Comparison of ENCODE assay signal across 13 cellular contexts in genomic region chr7:7670490-7670889, GRCh38. TPM values are rescaled to one million over a fixed set of nuclear protein-coding genes. Genes with fewer than 3 reads are reported as not detected.
DNase-seq lines count a peak whose midpoint lies in the region; ATAC-seq and TF ChIP-seq lines count a peak whose summit lies in the region.
"Had no signal": no experiment of that assay in that cellular context is flagged by ENCODE, and none has a peak within 500 bp of the region (broad histone marks: within the 10 kb centered on the region; RNA-seq: fewer than 3 reads in every experiment).

No MANE protein-coding gene starts in this region.

- peaks cover 49% of the 10 kb centered on the region for H3K36me3 Mint-ChIP-seq in activated CD8-positive, alpha-beta T cell treated with anti-CD3 and anti-CD28 coated beads for 36 hours (ENCODE audit: low read depth)
- peaks cover 25% of the 10 kb centered on the region for H3K36me3 Mint-ChIP-seq in activated CD8-positive, alpha-beta T cell treated with anti-CD3 and anti-CD28 coated beads, Interleukin-2, amount 10 ng/mL, durations not matched to agents 7 days and 5 days (ENCODE audit: low read depth)
- H3K36me3 Mint-ChIP-seq in CD4-positive, CD25-positive, alpha-beta regulatory T cell: peaks cover 13% of the 10 kb centered on the region
- H3K36me3 Mint-ChIP-seq in WTC11 (no peaks in the 10 kb centered on the region), neural progenitor cell (peaks cover 3% of the 10 kb centered on the region)

- POLR2A ChIA-PET in activated CD8-positive, alpha-beta T cell treated with anti-CD3 and anti-CD28 coated beads for 36 hours (lab: Charles Lee): interaction anchor here (1.5 kb wide), 1 partner anchor 31 kb away, joined by 4 read pairs; the partner anchor contains the start of gene UMAD1
- POLR2A ChIA-PET in activated CD8-positive, alpha-beta T cell treated with anti-CD3 and anti-CD28 coated beads, Interleukin-2, amount 10 ng/mL, durations not matched to agents 7 days and 5 days (lab: Charles Lee): interaction anchor here (0.6 kb wide), 1 partner anchor 29 kb away, joined by 3 read pairs; the partner anchor contains the start of gene UMAD1
- POLR2A ChIA-PET in WTC11 (lab: Charles Lee): no interaction called here

- no peaks in the 10 kb centered on the region for H3K9me2 ChIP-seq in Karpas-422 (replicated peaks; ENCODE audit: insufficient read depth, low read length)

- H3K4me3 ChIP-seq in CD4-positive, CD25-positive, alpha-beta regulatory T cell (ENCODE audit: low read depth, low read length): no peak overlapping the region
- H3K4me3 ChIP-seq in neural progenitor cell (no peak overlapping the region), Karpas-422 (ENCODE audit: low read length) (no peak overlapping the region)
- H3K4me3 ChIP-seq: BLaER1, GM23248, HAP-1 had no signal

- CTCF ChIA-PET in activated CD8-positive, alpha-beta T cell treated with anti-CD3 and anti-CD28 coated beads for 36 hours (lab: Charles Lee): interaction anchor here (1.7 kb wide), 1 partner anchor 10 kb away, joined by 6 read pairs; no protein-coding TSS in a partner anchor
- CTCF ChIA-PET in activated CD8-positive, alpha-beta T cell treated with anti-CD3 and anti-CD28 coated beads, Interleukin-2, amount 10 ng/mL, durations not matched to agents 7 days and 5 days (lab: Charles Lee): interaction anchor here (1.3 kb wide), 1 partner anchor 11 kb away, joined by 6 read pairs; no protein-coding TSS in a partner anchor
- CTCF ChIA-PET in WTC11 (lab: Charles Lee): interaction anchor here (0.7 kb wide), 1 partner anchor 8 kb away, joined by 3 read pairs; no protein-coding TSS in a partner anchor

- no peak for TF ChIP-seq CTCF in activated CD8-positive, alpha-beta T cell treated with anti-CD3 and anti-CD28 coated beads for 36 hours (IDR thresholded peaks at IDR 0.05)
- TF ChIP-seq CTCF in WTC11 (IDR thresholded peaks at IDR 0.05) (no peak), neural progenitor cell (IDR thresholded peaks at IDR 0.05) (no peak)

- no peak overlapping the region for H3K27ac ChIP-seq in CD4-positive, CD25-positive, alpha-beta regulatory T cell (ENCODE audit: insufficient read depth, low read length, poor library complexity, severe bottlenecking)
- peak overlapping the region; percentile 56 for H3K27ac ChIP-seq in neural progenitor cell
- H3K27ac ChIP-seq in Karpas-422 (ENCODE audit: low read length): no peak overlapping the region
- H3K27ac ChIP-seq: BLaER1, GM23248 had no signal

- H4K20me1 ChIP-seq in neural progenitor cell (ENCODE audit: low read depth) (no peaks in the 10 kb centered on the region), Karpas-422 (ENCODE audit: insufficient read depth, low read depth, low read length) (no peaks in the 10 kb centered on the region)
- H4K20me1 ChIP-seq: BLaER1 had no signal

- H3K27ac Mint-ChIP-seq in activated CD8-positive, alpha-beta T cell treated with anti-CD3 and anti-CD28 coated beads for 36 hours: peak overlapping the region; percentile 1
- H3K27ac Mint-ChIP-seq in activated CD8-positive, alpha-beta T cell treated with anti-CD3 and anti-CD28 coated beads, Interleukin-2, amount 10 ng/mL, durations not matched to agents 7 days and 5 days: no peak overlapping the region
- peak overlapping the region in 2 of 3 donors; percentile 5 to 91 for H3K27ac Mint-ChIP-seq in CD4-positive, CD25-positive, alpha-beta regulatory T cell
- H3K27ac Mint-ChIP-seq in WTC11 (0 out of 2 replicates have a peak overlapping the region, but pooled peaks have one; percentile 53), neural progenitor cell (no peak overlapping the region)
- H3K27ac Mint-ChIP-seq: CD14-positive monocyte had no signal

- H2AFZ ChIP-seq in neural progenitor cell (replicated peaks) (no peak overlapping the region), Karpas-422 (ENCODE audit: low read length) (no peak overlapping the region)
- H2AFZ ChIP-seq: GM23248 had no signal

- intact Hi-C loops in activated CD8-positive, alpha-beta T cell treated with anti-CD3 and anti-CD28 coated beads for 36 hours (cut with micrococcal nuclease): loop anchor here (10.0 kb wide), 1 partner anchor 184 kb away; no protein-coding TSS in a partner anchor

- peaks cover 52% of the 10 kb centered on the region for H3K4me1 Mint-ChIP-seq in activated CD8-positive, alpha-beta T cell treated with anti-CD3 and anti-CD28 coated beads for 36 hours (ENCODE audit: low read depth)
- H3K4me1 Mint-ChIP-seq in activated CD8-positive, alpha-beta T cell treated with anti-CD3 and anti-CD28 coated beads, Interleukin-2, amount 10 ng/mL, durations not matched to agents 7 days and 5 days (ENCODE audit: low read depth): peaks cover 7% of the 10 kb centered on the region
- peaks cover 38 to 51% (median 44%) of the 10 kb centered on the region in 4 donors for H3K4me1 Mint-ChIP-seq in CD4-positive, CD25-positive, alpha-beta regulatory T cell
- peaks cover 10% of the 10 kb centered on the region for H3K4me1 Mint-ChIP-seq in WTC11
- peaks cover 2% of the 10 kb centered on the region for H3K4me1 Mint-ChIP-seq in neural progenitor cell

- H3K4me1 ChIP-seq in CD4-positive, CD25-positive, alpha-beta regulatory T cell (ENCODE audit: control insufficient read depth, insufficient read depth, low read length, poor library complexity, severe bottlenecking): peaks cover 6% of the 10 kb centered on the region
- peaks cover 18% of the 10 kb centered on the region for H3K4me1 ChIP-seq in neural progenitor cell
- peaks cover 11% of the 10 kb centered on the region for H3K4me1 ChIP-seq in Karpas-422 (ENCODE audit: low read length)
- H3K4me1 ChIP-seq: BLaER1, Caco-2, HAP-1 had no signal

- no peaks in the 10 kb centered on the region for H3K27me3 ChIP-seq in CD4-positive, CD25-positive, alpha-beta regulatory T cell (ENCODE audit: control insufficient read depth, insufficient read depth, low read length)
- no peaks in the 10 kb centered on the region for H3K27me3 ChIP-seq in neural progenitor cell
- H3K27me3 ChIP-seq in Karpas-422 (ENCODE audit: low read length): no peaks in the 10 kb centered on the region
- H3K27me3 ChIP-seq: BLaER1 had no signal

- H3K4me2 ChIP-seq in neural progenitor cell: peak overlapping the region; percentile 29
- no peak overlapping the region for H3K4me2 ChIP-seq in Karpas-422 (ENCODE audit: low read depth, low read length, poor library complexity, severe bottlenecking)
- H3K4me2 ChIP-seq: BLaER1 had no signal

- no peak for DNase-seq in activated CD8-positive, alpha-beta T cell treated with anti-CD3 and anti-CD28 coated beads for 36 hours
- DNase-seq in activated CD8-positive, alpha-beta T cell treated with anti-CD3 and anti-CD28 coated beads, Interleukin-2, amount 10 ng/mL, durations not matched to agents 7 days and 5 days: no peak
- DNase-seq in CD4-positive, CD25-positive, alpha-beta regulatory T cell: no peak
- DNase-seq in WTC11 (ENCODE audit: low spot score): no peak
- no peak for DNase-seq in neural progenitor cell (ENCODE audit: low spot score)
- DNase-seq in NCI-H345 treated with DMSO at 0.1 percent for 48 hours (lab: John Stamatoyannopoulos, UW; ENCODE audit: unreplicated experiment): no peak
- DNase-seq in Karpas-422: no peak
- DNase-seq: 8988T, Caco-2, GM23248 had no signal

- peaks cover 10% of the 10 kb centered on the region for H3K79me2 ChIP-seq in neural progenitor cell (ENCODE audit: low read depth)
- H3K79me2 ChIP-seq in Karpas-422 (ENCODE audit: low read length): peaks cover 4% of the 10 kb centered on the region

- peaks cover 19% of the 10 kb centered on the region for H3K36me3 ChIP-seq in CD4-positive, CD25-positive, alpha-beta regulatory T cell (ENCODE audit: control insufficient read depth, insufficient read depth, low read length)
- H3K36me3 ChIP-seq in neural progenitor cell (no peaks in the 10 kb centered on the region), Karpas-422 (ENCODE audit: insufficient read depth, low read length) (no peaks in the 10 kb centered on the region)
- H3K36me3 ChIP-seq: HAP-1 had no signal

- H3K4me3 Mint-ChIP-seq in activated CD8-positive, alpha-beta T cell treated with anti-CD3 and anti-CD28 coated beads for 36 hours: no peak overlapping the region
- H3K4me3 Mint-ChIP-seq in activated CD8-positive, alpha-beta T cell treated with anti-CD3 and anti-CD28 coated beads, Interleukin-2, amount 10 ng/mL, durations not matched to agents 7 days and 5 days: no peak overlapping the region
- H3K4me3 Mint-ChIP-seq in CD4-positive, CD25-positive, alpha-beta regulatory T cell: peak overlapping the region in 1 of 4 donors; percentile 19
- no peak overlapping the region for H3K4me3 Mint-ChIP-seq in WTC11
- H3K4me3 Mint-ChIP-seq in neural progenitor cell: no peak overlapping the region
- H3K4me3 Mint-ChIP-seq: CD14-positive monocyte had no signal

- no peaks in the 10 kb centered on the region for H3K9me3 ChIP-seq in CD4-positive, CD25-positive, alpha-beta regulatory T cell (ENCODE audit: control insufficient read depth in 2 of 2, low read length in 2 of 2)
- no peaks in the 10 kb centered on the region for H3K9me3 ChIP-seq in neural progenitor cell (ENCODE audit: low read depth)
- no peaks in the 10 kb centered on the region for H3K9me3 ChIP-seq in Karpas-422 (ENCODE audit: low read length)
- H3K9me3 ChIP-seq: BLaER1, Caco-2, HAP-1 had no signal

- peaks cover 13% of the 10 kb centered on the region for H3F3A ChIP-seq in neural progenitor cell (ENCODE audit: low read depth)

- H3K9ac ChIP-seq in neural progenitor cell (no peak overlapping the region), Karpas-422 (ENCODE audit: low read length) (no peak overlapping the region)
- H3K9ac ChIP-seq: BLaER1, GM23248 had no signal

- ATAC-seq in activated CD8-positive, alpha-beta T cell treated with anti-CD3 and anti-CD28 coated beads for 36 hours: no peak
- no peak for ATAC-seq in activated CD8-positive, alpha-beta T cell treated with anti-CD3 and anti-CD28 coated beads, Interleukin-2, amount 10 ng/mL, durations not matched to agents 7 days and 5 days
- ATAC-seq in CD4-positive, CD25-positive, alpha-beta regulatory T cell (ENCODE audit: low read depth in 2 of 2): no peak
- no peak for ATAC-seq in WTC11

- H3K9me3 Mint-ChIP-seq in activated CD8-positive, alpha-beta T cell treated with anti-CD3 and anti-CD28 coated beads for 36 hours: peaks cover 25% of the 10 kb centered on the region
- peaks cover 22% of the 10 kb centered on the region for H3K9me3 Mint-ChIP-seq in activated CD8-positive, alpha-beta T cell treated with anti-CD3 and anti-CD28 coated beads, Interleukin-2, amount 10 ng/mL, durations not matched to agents 7 days and 5 days (ENCODE audit: insufficient read depth)
- H3K9me3 Mint-ChIP-seq in CD4-positive, CD25-positive, alpha-beta regulatory T cell: peaks cover 0 to 3% (median 0%) of the 10 kb centered on the region in 7 donors
- H3K9me3 Mint-ChIP-seq in WTC11: no peaks in the 10 kb centered on the region; the same call in 1 of the 2 replicates
- no peaks in the 10 kb centered on the region for H3K9me3 Mint-ChIP-seq in neural progenitor cell

- H3K27me3 Mint-ChIP-seq in activated CD8-positive, alpha-beta T cell treated with anti-CD3 and anti-CD28 coated beads for 36 hours: no peaks in the 10 kb centered on the region
- H3K27me3 Mint-ChIP-seq in activated CD8-positive, alpha-beta T cell treated with anti-CD3 and anti-CD28 coated beads, Interleukin-2, amount 10 ng/mL, durations not matched to agents 7 days and 5 days (ENCODE audit: low read depth): no peaks in the 10 kb centered on the region
- no peaks in the 10 kb centered on the region for H3K27me3 Mint-ChIP-seq in CD4-positive, CD25-positive, alpha-beta regulatory T cell
- no peaks in the 10 kb centered on the region for H3K27me3 Mint-ChIP-seq in WTC11 (ENCODE audit: low read depth)
- peaks cover under 1% of the 10 kb centered on the region for H3K27me3 Mint-ChIP-seq in neural progenitor cell (ENCODE audit: insufficient read depth, low read depth)

RNA-seq across cellular contexts. Expression of gene UMAD1, which starts 29.9 kb away (rescaled TPM):
- total RNA-seq in activated CD8-positive, alpha-beta T cell treated with anti-CD3 and anti-CD28 coated beads for 36 hours: 10 to 100 TPM; 10.1 to 11.1 TPM
- 10 to 100 TPM; 11.9 to 12.3 TPM for total RNA-seq in activated CD8-positive, alpha-beta T cell treated with anti-CD3 and anti-CD28 coated beads, Interleukin-2, amount 10 ng/mL, durations not matched to agents 7 days and 5 days
- total RNA-seq in CD4-positive, CD25-positive, alpha-beta regulatory T cell: 21.5 TPM
- polyA plus RNA-seq in CD4-positive, CD25-positive, alpha-beta regulatory T cell: 10 to 100 TPM; 31.7 to 37.3 (median 34.1) TPM
- total RNA-seq in WTC11 (2021) (9.3 to 13.0 TPM (median 11.0 TPM) in 3 replicates), neural progenitor cell (ENCODE audit: low replicate concordance) (16.6 and 23.0 TPM in 2 replicates)
- total RNA-seq in Karpas-422 (2014; rRNA removed; shearing (Covaris generic); ENCODE audit: low replicate concordance): 5.6 and 15.2 TPM in 2 replicates

RNA-seq across cellular contexts. Expression of gene RPA3, which starts 47.9 kb away (rescaled TPM):
- 100 to 1,000 TPM; 188 to 203 TPM for total RNA-seq in activated CD8-positive, alpha-beta T cell treated with anti-CD3 and anti-CD28 coated beads for 36 hours
- total RNA-seq in activated CD8-positive, alpha-beta T cell treated with anti-CD3 and anti-CD28 coated beads, Interleukin-2, amount 10 ng/mL, durations not matched to agents 7 days and 5 days: 100 to 1,000 TPM; 117 TPM
- 29.9 TPM for total RNA-seq in CD4-positive, CD25-positive, alpha-beta regulatory T cell
- 100 to 1,000 TPM; 105 to 138 (median 116) TPM for polyA plus RNA-seq in CD4-positive, CD25-positive, alpha-beta regulatory T cell
- total RNA-seq in WTC11 (2021) (97.8 to 119 TPM (median 110 TPM) in 3 replicates), neural progenitor cell (ENCODE audit: low replicate concordance) (67.4 and 128 TPM in 2 replicates)
- 33.6 and 44.0 TPM in 2 replicates for total RNA-seq in Karpas-422 (2014; rRNA removed; shearing (Covaris generic); ENCODE audit: low replicate concordance)

Comparison
In these comparisons a context has a peak if more than half of its experiments do, and no peak if none do; other contexts are left out.
1. H3K27ac Mint-ChIP-seq: peak in activated CD8-positive, alpha-beta T cell treated with anti-CD3 and anti-CD28 coated beads for 36 hours (single experiment), CD4-positive, CD25-positive, alpha-beta regulatory T cell (2 of 3) and WTC11 (single experiment); none in activated CD8-positive, alpha-beta T cell treated with anti-CD3 and anti-CD28 coated beads, Interleukin-2, amount 10 ng/mL, durations not matched to agents 7 days and 5 days (single experiment) and neural progenitor cell (single experiment).